ENCODE assay signal across 19 cellular contexts in the genomic region with DNA sequence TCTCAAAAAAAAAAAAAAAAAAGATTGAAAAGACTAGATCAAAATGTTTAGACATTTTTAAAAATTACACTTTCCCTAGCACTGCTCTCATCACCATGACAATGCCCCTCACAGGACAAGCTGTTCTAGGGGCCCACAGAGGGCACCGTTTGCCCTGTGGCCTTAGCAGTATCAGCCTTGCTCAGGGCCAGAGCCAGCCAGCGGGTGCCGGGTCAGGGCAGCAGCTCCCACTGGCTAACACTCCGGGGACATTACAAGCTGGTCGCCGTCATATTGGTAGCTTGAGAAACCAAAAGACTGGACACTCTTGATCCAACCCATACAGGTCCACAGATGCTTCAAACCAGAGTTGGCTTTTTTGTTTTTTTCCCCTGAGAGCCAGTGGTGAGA. TPM values are rescaled to one million over a fixed set of nuclear protein-coding genes. Genes with fewer than 3 reads are reported as not detected.
DNase-seq lines count a peak whose midpoint lies in the region; ATAC-seq, FAIRE-seq and TF ChIP-seq lines count a peak whose summit lies in the region.
"Had no signal": no experiment of that assay in that cellular context is flagged by ENCODE, and none has a peak within 500 bp of the region (broad histone marks: within the 10 kb centered on the region; RNA-seq: fewer than 3 reads in every experiment).

No MANE protein-coding gene starts in this region.

- H3K4me3 ChIP-seq in mesodermal cell (ENCODE audit: extremely low read depth, insufficient read depth, low read length, poor library complexity, severe bottlenecking) (no peak overlapping the region), uterus (no peak overlapping the region)
- H3K4me3 ChIP-seq: GM12878, GM23248 had no signal

- H3K36me3 ChIP-seq in mesodermal cell (ENCODE audit: control insufficient read depth, insufficient read depth, low read length) (peaks cover 93% of the 10 kb centered on the region), uterus (no peaks in the 10 kb centered on the region)

- H3K4me1 ChIP-seq in mesodermal cell (ENCODE audit: control insufficient read depth, insufficient read depth, low read length, poor library complexity, severe bottlenecking) (peaks cover 50% of the 10 kb centered on the region), uterus (peaks cover 0 to 20% of the 10 kb centered on the region in 2 donors)

- H3K27ac ChIP-seq in mesodermal cell (ENCODE audit: low read depth, low read length, severe bottlenecking): peak overlapping the region; percentile 29
- H3K27ac ChIP-seq in uterus: peak overlapping the region; percentile 88 to 92
- H3K27ac ChIP-seq: GM23248, VCaP had no signal

- ATAC-seq in Right ventricle myocardium superior (ENCODE audit: poor library complexity): no peak
- ATAC-seq in left cardiac atrium: no peak
- ATAC-seq in effector memory CD8-positive, alpha-beta T cell (replicated peaks): peak; percentile 35
- ATAC-seq: GM12878 had no signal

- H3K4me1 Mint-ChIP-seq in effector memory CD8-positive, alpha-beta T cell (ENCODE audit: low read depth in 2 of 2): peaks cover 22% of the 10 kb centered on the region in 2 donors

- no peak for FAIRE-seq in GM19239 (lab: Jason Lieb, UNC)
- FAIRE-seq: GM12878 had no signal

- 96% methylated on average over 6 of the region's 6 CpGs for WGBS in mesodermal cell (ENCODE audit: insufficient coverage in 2 of 2), 2 experiments

- no peaks in the 10 kb centered on the region for H3K9me3 ChIP-seq in mesodermal cell (ENCODE audit: control insufficient read depth, low read length)
- H3K9me3 ChIP-seq in uterus: no peaks in the 10 kb centered on the region
- H3K9me3 ChIP-seq: Caco-2 had no signal

- DNase-seq in Right ventricle myocardium superior (peak; percentile 32), left cardiac atrium (no peak), uterus (peak in 1 of 2 donors; percentile 30), A172 (ENCODE audit: low spot score) (no peak), GM19239 (ENCODE audit: insufficient read length, low spot score) (no peak), foreskin melanocyte (no peak)
- no peak for DNase-seq in effector memory CD8-positive, alpha-beta T cell
- DNase-seq: Caco-2; GM23248; hippocampal formation; KG1; kidney glomerular epithelial cell; posterior cingulate gyrus; stimulated activated CD4-positive, alpha-beta T cell treated with anti-CD3 and anti-CD28 coated beads, Interleukin-12 subunit alpha, Interleukin-12 subunit beta, amount 100 ng/mL, for 4 hours had no signal

- TF ChIP-seq CTCF in uterus (IDR thresholded peaks at IDR 0.05): no peak

- H3K4me3 Mint-ChIP-seq in effector memory CD8-positive, alpha-beta T cell: peak overlapping the region; percentile 8 to 32
- H3K4me3 Mint-ChIP-seq: stimulated activated naive CD8-positive, alpha-beta T cell treated with anti-CD3 and anti-CD28 coated beads, Interleukin-15, Interleukin-2, amounts not matched to agents 100 ng/mL and 50 ng/mL, for 24 hours had no signal

- no peak for TF ChIP-seq POLR2A in uterus (IDR thresholded peaks at IDR 0.05)

- peaks cover 64% of the 10 kb centered on the region for H3K36me3 Mint-ChIP-seq in effector memory CD8-positive, alpha-beta T cell (ENCODE audit: insufficient read depth)

- H3K27me3 Mint-ChIP-seq in effector memory CD8-positive, alpha-beta T cell: no peaks in the 10 kb centered on the region
- H3K27me3 Mint-ChIP-seq: stimulated activated naive CD8-positive, alpha-beta T cell treated with anti-CD3 and anti-CD28 coated beads, Interleukin-15, Interleukin-2, amounts not matched to agents 100 ng/mL and 50 ng/mL, for 24 hours had no signal

- no peaks in the 10 kb centered on the region for H3K27me3 ChIP-seq in uterus

- no peaks in the 10 kb centered on the region for H3K9me3 Mint-ChIP-seq in effector memory CD8-positive, alpha-beta T cell
- H3K9me3 Mint-ChIP-seq: stimulated activated naive CD8-positive, alpha-beta T cell treated with anti-CD3 and anti-CD28 coated beads, Interleukin-15, Interleukin-2, amounts not matched to agents 100 ng/mL and 50 ng/mL, for 24 hours had no signal

- peak overlapping the region; percentile 71 to 91 for H3K27ac Mint-ChIP-seq in effector memory CD8-positive, alpha-beta T cell
- H3K27ac Mint-ChIP-seq: stimulated activated naive CD8-positive, alpha-beta T cell treated with anti-CD3 and anti-CD28 coated beads, Interleukin-15, Interleukin-2, amounts not matched to agents 100 ng/mL and 50 ng/mL, for 24 hours had no signal

- intact Hi-C loops in Right ventricle myocardium superior (cut with DNase I) (no loop called here), left cardiac atrium (cut with DNase I) (no loop called here), uterus (cut with DNase I; ENCODE audit: low total_unique reads) (no loop called here)

RNA-seq across cellular contexts. Expression of a gene that starts 18.0 kb away (rescaled TPM):
- total RNA-seq in Right ventricle myocardium superior (not detected), left cardiac atrium (under 1 TPM; 0.77 to 0.81 TPM), uterus (1 to 10 TPM in 2 of 4 donors, under 1 TPM in 1, not detected in 1; 0.83 to 8.4 (median 8.2) TPM)
- polyA plus RNA-seq in mesodermal cell (2013, experiment 1 of 2): 4.4 TPM
- 3.0 TPM for polyA plus RNA-seq in mesodermal cell (2013, experiment 2 of 2)
- total RNA-seq in A172 (2014; rRNA removed; shearing (Covaris generic)): not detected in 2 replicates
- total RNA-seq: dermis microvascular lymphatic vessel endothelial cell had no signal

RNA-seq across cellular contexts. Expression of a gene that starts 47.0 kb away (rescaled TPM):
- total RNA-seq in Right ventricle myocardium superior (not detected), left cardiac atrium (not detected), uterus (1 to 10 TPM in 1 of 4 donors, not detected in 3; 2.6 TPM)
- polyA plus RNA-seq in mesodermal cell (2013, experiment 1 of 2): not detected
- not detected for polyA plus RNA-seq in mesodermal cell (2013, experiment 2 of 2)
- total RNA-seq in A172 (2014; rRNA removed; shearing (Covaris generic)): not detected in 2 replicates
- total RNA-seq: Caco-2, dermis microvascular lymphatic vessel endothelial cell, GM12878, GM23248 had no signal
- polyA plus RNA-seq: GM23248 had no signal
